7 cellular contexts compared by ENCODE assay signal in the genomic region with DNA sequence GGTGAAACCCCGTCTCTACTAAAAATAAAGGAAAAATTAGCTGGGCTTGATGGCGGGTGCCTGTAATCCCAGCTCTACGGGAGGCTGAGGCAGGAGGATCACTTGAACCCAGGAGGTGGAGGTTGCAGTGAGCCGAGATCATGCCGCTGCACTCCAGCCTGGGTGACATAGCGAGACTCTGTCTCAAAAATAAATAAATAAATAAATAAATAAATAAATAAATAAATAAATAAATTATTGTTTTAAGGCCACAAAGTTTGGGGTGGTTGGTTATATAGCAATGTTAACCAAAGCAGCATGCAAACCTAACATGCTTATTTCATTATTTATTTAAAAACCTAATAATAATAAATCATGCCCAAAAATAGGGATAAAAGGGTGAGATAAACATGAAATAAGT. TPM values are rescaled to one million over a fixed set of nuclear protein-coding genes. Genes with fewer than 3 reads are reported as not detected.
DNase-seq lines count a peak whose midpoint lies in the region; ATAC-seq, FAIRE-seq and TF ChIP-seq lines count a peak whose summit lies in the region.
"Not testable (repeated sequence)": the region's sequence is repeated elsewhere in the genome, so short reads cannot be mapped to it uniquely, and the experiment has no call there.

No MANE protein-coding gene starts in this region.

- peaks cover 57% of the 10 kb centered on the region for H3K4me1 Mint-ChIP-seq in HFFc6 (ENCODE audit: low read depth)
- H3K4me1 Mint-ChIP-seq in astrocyte (ENCODE audit: low read depth, unreplicated experiment), result peaks cover 27% of the 10 kb centered on the region
- peaks cover 13% of the 10 kb centered on the region for H3K4me1 Mint-ChIP-seq in dendritic cell treated with granulocyte-macrophage colony-stimulating factor and Interleukin-4, amounts not matched to agents 40 ng/mL and 50 ng/mL, for 4 days (ENCODE audit: low read depth)
- peaks cover 51% of the 10 kb centered on the region for H3K4me1 Mint-ChIP-seq in osteocyte (ENCODE audit: unreplicated experiment)

- FAIRE-seq in A549 (lab: Jason Lieb, UNC); astrocyte (lab: Jason Lieb, UNC): not testable (repeated sequence)

- H3K27ac ChIP-seq in A549, result not testable (repeated sequence)
- peak overlapping the region in 10 of 11 experiments; percentile 20 to 90 (median 60); a peak in 18 of 22 replicates for H3K27ac ChIP-seq in BLaER1 treated with 17β-estradiol and CSF1 and Interleukin-3, amounts not matched to agents 10 nM and 100 nM
- peak overlapping the region; percentile 91 for H3K27ac ChIP-seq in astrocyte (ENCODE audit: low read depth, low read length)
- H3K27ac ChIP-seq in foreskin keratinocyte, result peak overlapping the region; percentile 87

- H3K79me2 ChIP-seq in astrocyte (ENCODE audit: insufficient read depth, low read length), result peaks cover 67% of the 10 kb centered on the region

- TF ChIP-seq POLR2A in A549 (IDR thresholded peaks at IDR 0.05; ENCODE audit: low read length), result not testable (repeated sequence)

- peaks cover 4 to 84% (median 51%) of the 10 kb centered on the region in 11 experiments; a peak in 19 of 22 replicates for H3K36me3 ChIP-seq in BLaER1 treated with 17β-estradiol and CSF1 and Interleukin-3, amounts not matched to agents 10 nM and 100 nM
- not testable (repeated sequence) for H3K36me3 ChIP-seq in astrocyte (ENCODE audit: insufficient read depth, low read length)

- H3K9ac ChIP-seq in BLaER1 treated with 17β-estradiol and CSF1 and Interleukin-3, amounts not matched to agents 10 nM and 100 nM, result peak overlapping the region in 5 of 11 experiments; percentile 6 to 73 (median 55); a peak in 8 of 22 replicates
- H3K9ac ChIP-seq in astrocyte (ENCODE audit: low read length), result not testable (repeated sequence)

- peak overlapping the region; percentile 56 for H3K4me3 Mint-ChIP-seq in HFFc6
- H3K4me3 Mint-ChIP-seq in astrocyte (ENCODE audit: unreplicated experiment); dendritic cell treated with granulocyte-macrophage colony-stimulating factor and Interleukin-4, amounts not matched to agents 40 ng/mL and 50 ng/mL, for 4 days; osteocyte (ENCODE audit: unreplicated experiment): not testable (repeated sequence)

- H3K4me1 ChIP-seq in A549 (peaks cover 13% of the 10 kb centered on the region), astrocyte (ENCODE audit: insufficient read depth, low read length) (peaks cover 34% of the 10 kb centered on the region)
- H3K4me1 ChIP-seq in BLaER1 treated with 17β-estradiol and CSF1 and Interleukin-3, amounts not matched to agents 10 nM and 100 nM, result peaks cover 50 to 83% (median 67%) of the 10 kb centered on the region in 10 experiments
- not testable (repeated sequence) for H3K4me1 ChIP-seq in foreskin keratinocyte

- intact Hi-C loops in dendritic cell treated with granulocyte-macrophage colony-stimulating factor and Interleukin-4, amounts not matched to agents 40 ng/mL and 50 ng/mL, for 4 days (cut with micrococcal nuclease), result not testable (repeated sequence)

- DNase-seq in A549 (ENCODE audit: low read depth in 1 of 2, low spot score in 1 of 2); HFFc6; astrocyte (ENCODE audit: low read depth); foreskin keratinocyte; osteocyte (ENCODE audit: extremely low spot score, unreplicated experiment): not testable (repeated sequence)

- H3K4me3 ChIP-seq in A549; BLaER1 treated with 17β-estradiol and CSF1 and Interleukin-3, amounts not matched to agents 10 nM and 100 nM; astrocyte (ENCODE audit: insufficient read depth, low read depth, low read length): not testable (repeated sequence)

- not testable (repeated sequence) for H3K9me3 ChIP-seq in A549; BLaER1 treated with 17β-estradiol and CSF1 and Interleukin-3, amounts not matched to agents 10 nM and 100 nM (replicated peaks in 1 of 11); astrocyte (ENCODE audit: insufficient read depth, low read depth, low read length)

- not testable (repeated sequence) for H3K27me3 ChIP-seq in BLaER1 treated with 17β-estradiol and CSF1 and Interleukin-3, amounts not matched to agents 10 nM and 100 nM; astrocyte (ENCODE audit: insufficient read depth, low read length); foreskin keratinocyte

- not testable (repeated sequence) for H3K27me3 Mint-ChIP-seq in HFFc6 (ENCODE audit: insufficient read depth); astrocyte (ENCODE audit: low read depth, unreplicated experiment); dendritic cell treated with granulocyte-macrophage colony-stimulating factor and Interleukin-4, amounts not matched to agents 40 ng/mL and 50 ng/mL, for 4 days; osteocyte (ENCODE audit: unreplicated experiment)

- peaks cover 0 to 84% (median 11%) of the 10 kb centered on the region in 11 experiments; a peak in 9 of 22 replicates for H4K20me1 ChIP-seq in BLaER1 treated with 17β-estradiol and CSF1 and Interleukin-3, amounts not matched to agents 10 nM and 100 nM
- peaks cover 38% of the 10 kb centered on the region for H4K20me1 ChIP-seq in astrocyte (ENCODE audit: insufficient read depth, low read length)

- not testable (repeated sequence) for ATAC-seq in A549, foreskin keratinocyte

- H3K27ac Mint-ChIP-seq in HFFc6, result peak overlapping the region; percentile 94
- H3K27ac Mint-ChIP-seq in astrocyte (ENCODE audit: unreplicated experiment), result peak overlapping the region; percentile 73
- H3K27ac Mint-ChIP-seq in dendritic cell treated with granulocyte-macrophage colony-stimulating factor and Interleukin-4, amounts not matched to agents 40 ng/mL and 50 ng/mL, for 4 days, result peak overlapping the region; percentile 84
- H3K27ac Mint-ChIP-seq in osteocyte (ENCODE audit: unreplicated experiment), result peak overlapping the region; percentile 24

- H3K36me3 Mint-ChIP-seq in HFFc6 (ENCODE audit: low read depth) (peaks cover 40% of the 10 kb centered on the region), astrocyte (ENCODE audit: low read depth, unreplicated experiment) (peaks cover 17% of the 10 kb centered on the region), osteocyte (ENCODE audit: unreplicated experiment) (peaks cover 10% of the 10 kb centered on the region)
- H3K36me3 Mint-ChIP-seq in dendritic cell treated with granulocyte-macrophage colony-stimulating factor and Interleukin-4, amounts not matched to agents 40 ng/mL and 50 ng/mL, for 4 days (ENCODE audit: low read depth), result not testable (repeated sequence)

- 92% methylated on average over 6 of the region's 6 CpGs for WGBS in A549 (ENCODE audit: missing lambda C conversion rate)

- POLR2A ChIA-PET in A549 (lab: Yijun Ruan, JAX), result not testable (repeated sequence)

- not testable (repeated sequence) for TF ChIP-seq RAD21 in A549 (conservative IDR thresholded peaks at IDR 0.05 in 1 of 2, IDR thresholded peaks at IDR 0.05 in 1 of 2)

- H3K4me2 ChIP-seq in A549; astrocyte (ENCODE audit: low read length): not testable (repeated sequence)
- peak overlapping the region; percentile 34 to 81 (median 61) for H3K4me2 ChIP-seq in BLaER1 treated with 17β-estradiol and CSF1 and Interleukin-3, amounts not matched to agents 10 nM and 100 nM

- not testable (repeated sequence) for TF ChIP-seq CTCF in A549 (IDR thresholded peaks at IDR 0.05); HFFc6 (IDR thresholded peaks at IDR 0.05); astrocyte (IDR thresholded peaks at IDR 0.05; ENCODE audit: insufficient read depth, low read depth, low read length); foreskin keratinocyte (conservative IDR thresholded peaks at IDR 0.05); osteocyte (IDR thresholded peaks at IDR 0.05)

- peaks cover 11% of the 10 kb centered on the region for H3K9me3 Mint-ChIP-seq in HFFc6
- not testable (repeated sequence) for H3K9me3 Mint-ChIP-seq in astrocyte (ENCODE audit: unreplicated experiment); dendritic cell treated with granulocyte-macrophage colony-stimulating factor and Interleukin-4, amounts not matched to agents 40 ng/mL and 50 ng/mL, for 4 days; osteocyte (ENCODE audit: unreplicated experiment)

- CTCF ChIA-PET in A549 (lab: Yijun Ruan, JAX), result not testable (repeated sequence)

- TF ChIP-seq EP300 in A549 (IDR thresholded peaks at IDR 0.05), result not testable (repeated sequence)

- not testable (repeated sequence) for H2AFZ ChIP-seq in astrocyte (ENCODE audit: low read depth, low read length)

TF ChIP-seq in A549, 52 proteins besides CTCF, POLR2A, EP300 and RAD21:
- TF ChIP-seq ZC3H11A (IDR thresholded peaks at IDR 0.05), result peak; percentile 34

RNA-seq across cellular contexts. Expression of a gene that starts 38.7 kb away (rescaled TPM):
- polyA plus RNA-seq in A549 (2011; rRNA removed), result 14.6 and 18.0 TPM in 2 replicates
- polyA plus RNA-seq in A549 (2012; cell fraction: cytosol; rRNA removed), result 1.8 and 2.1 TPM in 2 replicates
- polyA plus RNA-seq in A549 (2012; cell fraction: nucleus; rRNA removed), result 1.1 and 1.8 TPM in 2 replicates
- polyA plus RNA-seq in A549 (2017; fragmentation: RNase III; extraction: RNeasy Plus Mini Kit Qiagen cat#74134 plus additional on column Dnase treatment), result 10.4 to 12.2 TPM (median 10.5 TPM) in 3 replicates
- 26.2 and 30.2 TPM in 2 replicates for polyA minus RNA-seq in A549 (2011; rRNA and poly(A)+ RNA removed)
- total RNA-seq in HFFc6 (2021; fragmentation: NEBNext Ultra II Directional; extraction: Animal tissue kit (Norgen Biotek cat#: 25700)), result 100 to 1,000 TPM; 156 to 180 (median 173) TPM
- 459 and 476 TPM in 2 replicates for total RNA-seq in astrocyte
- 44.6 and 65.0 TPM in 2 replicates for total RNA-seq in foreskin keratinocyte
- polyA plus RNA-seq in foreskin keratinocyte, result 8.3 and 11.3 TPM in 2 replicates
- 155 and 167 TPM in 2 replicates for total RNA-seq in osteocyte

Comparison
In these comparisons a context has a peak if more than half of its experiments do, and no peak if none do; other contexts are left out.
1. H3K27ac Mint-ChIP-seq: peak in every context shown above with its lines; median percentile 94 in HFFc6; 84 in dendritic cell treated with granulocyte-macrophage colony-stimulating factor and Interleukin-4, amounts not matched to agents 40 ng/mL and 50 ng/mL, for 4 days; 73 in astrocyte; 24 in osteocyte.